In genomic region chr9:98610711-98611110, GRCh38 we compare ENCODE assay signal across 19 cellular contexts.
DNase-seq lines count a peak whose midpoint lies in the region; FAIRE-seq and TF ChIP-seq lines count a peak whose summit lies in the region.
"Had no signal": no experiment of that assay in that cellular context is flagged by ENCODE, and none has a peak within 500 bp of the region (broad histone marks: within the 10 kb centered on the region; RNA-seq: fewer than 3 reads in every experiment).

No MANE protein-coding gene starts in this region.

- no peak overlapping the region for H3K27ac ChIP-seq in mammary epithelial cell (ENCODE audit: insufficient read depth, low read depth, low read length)
- H3K27ac ChIP-seq in dorsolateral prefrontal cortex, result peak overlapping the region in 40 of 59 donors; percentile 2 to 83 (median 54)
- H3K27ac ChIP-seq: 22Rv1, SJSA1 had no signal

- peak; percentile 23 for DNase-seq in MCF 10A (ENCODE audit: unreplicated experiment)
- DNase-seq in mammary epithelial cell, result no peak
- no peak for DNase-seq in dorsolateral prefrontal cortex
- no peak for DNase-seq in nephron progenitor cell
- DNase-seq in type B pancreatic cell (ENCODE audit: extremely low spot score, unreplicated experiment), result no peak
- no peak for DNase-seq in NCI-H526 (lab: John Stamatoyannopoulos, UW)
- no peak for DNase-seq in stimulated activated CD4-positive, alpha-beta T cell treated with anti-CD3 and anti-CD28 coated beads, Interleukin-12 subunit alpha, Interleukin-12 subunit beta, amount 100 ng/mL, for 4 hours
- DNase-seq in RCC 7860 (ENCODE audit: low spot score), result no peak
- DNase-seq: BE2C, DND-41, GOT3, Karpas-422, MM.1S, NCI-H1092 treated with DMSO at 0.1 percent for 48 hours, NCI-H1694 treated with DMSO at 0.1 percent for 48 hours, NCI-H774 had no signal

- CTCF ChIA-PET in MCF 10A (lab: Yijun Ruan, JAX) (interaction anchor here (0.7 to 1.1 kb wide), 2 partner anchors 125 to 163 kb away, joined by 3 to 4 read pairs; no protein-coding TSS in a partner anchor), mammary epithelial cell (lab: Charles Lee; ENCODE audit: low non-redundant PET) (no interaction called here)

- in situ Hi-C loops in mammary epithelial cell (cut with MboI; ENCODE audit: low sequenced_read_pairs in 2 of 2), result no loop called here

- no peaks in the 10 kb centered on the region for H3K36me3 ChIP-seq in mammary epithelial cell (ENCODE audit: insufficient read depth, low read length)
- H3K36me3 ChIP-seq: BE2C, SJSA1 had no signal

- POLR2A ChIA-PET in MCF 10A (lab: Yijun Ruan, JAX), result no interaction called here

- H3K36me3 Mint-ChIP-seq in MCF 10A (ENCODE audit: insufficient read depth, unreplicated experiment), result no peaks in the 10 kb centered on the region
- H3K36me3 Mint-ChIP-seq in nephron progenitor cell (ENCODE audit: low read depth), result no peaks in the 10 kb centered on the region
- no peaks in the 10 kb centered on the region for H3K36me3 Mint-ChIP-seq in type B pancreatic cell

- TF ChIP-seq CTCF in MCF 10A (IDR thresholded peaks at IDR 0.05; ENCODE audit: unreplicated experiment), result no peak
- no peak for TF ChIP-seq CTCF in mammary epithelial cell (conservative IDR thresholded peaks at IDR 0.05 in 1 of 2, IDR thresholded peaks at IDR 0.05 in 1 of 2; ENCODE audit: extremely low read depth in 1 of 2, insufficient read depth in 1 of 2, low read depth in 1 of 2, low read length in 2 of 2)
- no peak for TF ChIP-seq CTCF in dorsolateral prefrontal cortex (IDR thresholded peaks at IDR 0.05 in 54 of 56, conservative IDR thresholded peaks at IDR 0.05 in 2 of 56; ENCODE audit: low read depth in 1 of 56, partially characterized antibody in 56 of 56)
- TF ChIP-seq CTCF in nephron progenitor cell (IDR thresholded peaks at IDR 0.05), result no peak
- TF ChIP-seq CTCF in type B pancreatic cell (conservative IDR thresholded peaks at IDR 0.05), result no peak

- intact Hi-C loops in MCF 10A (cut with micrococcal nuclease), result no loop called here
- intact Hi-C loops in mammary epithelial cell (cut with micrococcal nuclease), result no loop called here
- intact Hi-C loops in dorsolateral prefrontal cortex (cut with DNase I), result no loop called here

- dilution Hi-C loops in mammary epithelial cell (cut with HindIII; ENCODE audit: low sequenced_read_pairs), result no loop called here

- no peak for FAIRE-seq in RCC 7860 (lab: Jason Lieb, UNC)
- FAIRE-seq: GM12892 had no signal

- WGBS in mammary epithelial cell (ENCODE audit: low coverage, missing lambda C conversion rate), result 78% methylated on average over 4 of the region's 5 CpGs

- no peaks in the 10 kb centered on the region for H3K79me2 ChIP-seq in mammary epithelial cell (ENCODE audit: insufficient read depth, low read length)

- H3K9ac ChIP-seq in mammary epithelial cell (ENCODE audit: insufficient read depth, low read length), result no peak overlapping the region

- no peaks in the 10 kb centered on the region for H3K9me3 ChIP-seq in mammary epithelial cell (replicated peaks; ENCODE audit: insufficient read depth, low read length)
- H3K9me3 ChIP-seq: BE2C, SJSA1 had no signal

- H3K27me3 ChIP-seq in mammary epithelial cell (ENCODE audit: insufficient read depth, low read length) (no peaks in the 10 kb centered on the region), dorsolateral prefrontal cortex (no peaks in the 10 kb centered on the region)
- H3K27me3 ChIP-seq: SJSA1 had no signal

- H3K27ac Mint-ChIP-seq in MCF 10A (ENCODE audit: low read depth, unreplicated experiment) (no peak overlapping the region), nephron progenitor cell (peak overlapping the region; percentile 67), type B pancreatic cell (peak overlapping the region; percentile 31)

- H4K20me1 ChIP-seq in mammary epithelial cell (ENCODE audit: insufficient read depth, low read length), result no peaks in the 10 kb centered on the region

- H3K4me2 ChIP-seq in mammary epithelial cell (ENCODE audit: insufficient read depth, low read depth, low read length), result no peak overlapping the region

- H3K4me3 Mint-ChIP-seq in MCF 10A (ENCODE audit: unreplicated experiment) (no peak overlapping the region), nephron progenitor cell (no peak overlapping the region), type B pancreatic cell (no peak overlapping the region)

- H2AFZ ChIP-seq in mammary epithelial cell (ENCODE audit: low read depth, low read length), result no peak overlapping the region

- no peaks in the 10 kb centered on the region for H3K9me3 Mint-ChIP-seq in MCF 10A (ENCODE audit: unreplicated experiment)
- H3K9me3 Mint-ChIP-seq in nephron progenitor cell, result no peaks in the 10 kb centered on the region
- no peaks in the 10 kb centered on the region for H3K9me3 Mint-ChIP-seq in type B pancreatic cell

- H3K4me3 ChIP-seq in mammary epithelial cell (replicated peaks in 1 of 3; ENCODE audit: insufficient read depth in 1 of 3, low read depth in 2 of 3, low read length in 3 of 3) (no peak overlapping the region), dorsolateral prefrontal cortex (no peak overlapping the region)
- H3K4me3 ChIP-seq: SJSA1 had no signal

- H3K4me1 ChIP-seq in mammary epithelial cell (ENCODE audit: insufficient read depth, low read length), result no peaks in the 10 kb centered on the region
- H3K4me1 ChIP-seq: BE2C had no signal

- BruUV-seq in MCF 10A (replicated peaks; lab: Mats Ljungman, UMichigan) (no TSS peak), mammary epithelial cell (replicated peaks; lab: Mats Ljungman, UMichigan) (no TSS peak)

- H3K4me1 Mint-ChIP-seq in MCF 10A (ENCODE audit: insufficient read depth, unreplicated experiment) (peaks cover 6% of the 10 kb centered on the region), nephron progenitor cell (peaks cover 19% of the 10 kb centered on the region), type B pancreatic cell (ENCODE audit: unreplicated experiment) (peaks cover 5% of the 10 kb centered on the region)

- H3K27me3 Mint-ChIP-seq in MCF 10A (ENCODE audit: insufficient read depth, unreplicated experiment) (peaks cover 27% of the 10 kb centered on the region), nephron progenitor cell (ENCODE audit: low read depth, poor library complexity) (peaks cover 6% of the 10 kb centered on the region), type B pancreatic cell (no peaks in the 10 kb centered on the region)
